Comparison of ENCODE assay signal across 10 cellular contexts in the genomic region with DNA sequence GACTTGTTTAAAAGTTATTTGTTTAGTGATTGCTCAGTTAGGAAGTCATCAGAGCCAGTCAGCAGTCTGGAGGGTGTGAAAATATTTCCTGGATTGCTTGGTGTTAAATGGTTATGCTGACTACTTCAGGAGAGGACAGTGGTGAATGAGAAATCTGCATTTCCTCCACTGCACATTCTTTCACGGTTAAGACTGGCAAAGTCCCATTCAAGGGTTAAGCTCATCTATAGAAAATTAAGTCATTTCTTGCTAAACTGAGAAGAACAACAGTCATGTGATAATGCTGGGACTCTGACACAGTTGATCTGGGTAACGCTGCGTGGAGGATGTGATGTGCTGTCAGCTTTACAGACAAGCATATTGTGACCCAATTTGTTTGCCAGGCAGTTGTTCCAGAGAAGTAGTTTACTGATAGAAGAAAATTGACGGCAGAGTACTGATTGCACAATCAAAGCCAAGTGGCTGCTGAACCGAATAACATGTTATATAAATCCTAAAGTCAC.
DNase-seq lines count a peak whose midpoint lies in the region; ATAC-seq, FAIRE-seq and TF ChIP-seq lines count a peak whose summit lies in the region.
"Had no signal": no experiment of that assay in that cellular context is flagged by ENCODE, and none has a peak within 500 bp of the region (broad histone marks: within the 10 kb centered on the region; RNA-seq: fewer than 3 reads in every experiment).

No MANE protein-coding gene starts in this region.

- H3K4me1 ChIP-seq in H1 (replicated peaks in 1 of 4; ENCODE audit: control insufficient read depth in 3 of 4, insufficient read depth in 4 of 4, low read length in 3 of 4) (no peaks in the 10 kb centered on the region; a peak in 1 of 7 replicates), vagina (peaks cover 22% of the 10 kb centered on the region)

- intact Hi-C loops in vagina (cut with DNase I), result no loop called here

- H3K4me2 ChIP-seq in H1 (ENCODE audit: insufficient read depth in 1 of 2, low read depth in 2 of 2, low read length in 2 of 2), result no peak overlapping the region
- H3K4me2 ChIP-seq: BLaER1 had no signal

- no peak overlapping the region for H4K5ac ChIP-seq in H1 (ENCODE audit: insufficient read length, low read depth, low read length)

- no peak overlapping the region for H3K4ac ChIP-seq in H1 (replicated peaks; ENCODE audit: insufficient read length, low read depth, low read length)

- no peak overlapping the region for H2BK12ac ChIP-seq in H1 (ENCODE audit: low read depth, low read length)

- H3K4me3 ChIP-seq in H1 (ENCODE audit: extremely low read depth in 1 of 4, insufficient read depth in 2 of 4, low read depth in 3 of 4, low read length in 4 of 4), result no peak overlapping the region
- no peak overlapping the region for H3K4me3 ChIP-seq in vagina
- H3K4me3 ChIP-seq: BLaER1 had no signal

- CTCF ChIA-PET in H1 (lab: Charles Lee; ENCODE audit: partially characterized antibody), result interaction anchor here (1.4 to 1.5 kb wide), 2 partner anchors 148 to 165 kb away, joined by 3 to 5 read pairs; no protein-coding TSS in a partner anchor

- no peak overlapping the region for H3K56ac ChIP-seq in H1 (replicated peaks; ENCODE audit: insufficient read length, low read depth, low read length)

- peak in 1 of 2 donors; percentile 13 for DNase-seq in activated naive CD4-positive, alpha-beta T cell treated with anti-CD3 and anti-CD28 coated beads, Interleukin-2, amount 50 U/mL, for 72 hours (ENCODE audit: low spot score in 2 of 2)
- no peak for DNase-seq in activated naive CD4-positive, alpha-beta T cell treated with Interleukin-2 at 50 U/mL for 16 hours
- no peak for DNase-seq in H1 (ENCODE audit: low read depth in 1 of 2, low spot score in 2 of 2)
- DNase-seq in lung microvascular endothelial cell (ENCODE audit: low read depth in 2 of 2), result peak; percentile 46 to 68
- DNase-seq in vagina (ENCODE audit: extremely low spot score in 2 of 2), result no peak
- no peak for DNase-seq in NCI-H526 (lab: John Stamatoyannopoulos, UW)
- DNase-seq: activated effector memory CD4-positive, alpha-beta T cell treated with Interleukin-2 at 50 U/mL for 16 hours had no signal

- H3K27me3 ChIP-seq in H1 (replicated peaks in 1 of 4; ENCODE audit: control insufficient read depth in 3 of 4, extremely low read depth in 1 of 4, insufficient read depth in 3 of 4, low read length in 3 of 4), result no peaks in the 10 kb centered on the region
- H3K27me3 ChIP-seq in vagina, result no peaks in the 10 kb centered on the region
- H3K27me3 ChIP-seq: BLaER1 had no signal

- no peak overlapping the region for H3K9ac ChIP-seq in H1 (replicated peaks in 1 of 4; ENCODE audit: extremely low read depth in 1 of 4, low read depth in 3 of 4, low read length in 3 of 4)
- H3K9ac ChIP-seq: BLaER1 had no signal

- H2BK15ac ChIP-seq in H1 (ENCODE audit: low read length), result no peak overlapping the region

- peak; percentile 59 to 85 for ATAC-seq in activated naive CD4-positive, alpha-beta T cell treated with anti-CD3 and anti-CD28 coated beads, Interleukin-2, amount 50 U/mL, for 72 hours
- no peak for ATAC-seq in GM21576 (IDR thresholded peaks at IDR 0.05; ENCODE audit: unreplicated experiment)
- ATAC-seq in HG03520 (IDR thresholded peaks at IDR 0.05; ENCODE audit: unreplicated experiment), result no peak

- WGBS in H1 (ENCODE audit: extremely low coverage in 1 of 2, insufficient coverage in 1 of 2, insufficient read length in 1 of 2, insufficient replicate concordance in 2 of 2, low coverage in 1 of 2, low lambda C conversion rate in 2 of 2, missing lambda C conversion rate in 1 of 2), 2 experiments, result 81% methylated on average over 5 of the region's 5 CpGs; no CpG with 5 or more reads in 1 of the 2 experiments

- H3K9me3 Mint-ChIP-seq in activated naive CD4-positive, alpha-beta T cell treated with anti-CD3 and anti-CD28 coated beads, Interleukin-2, amount 50 U/mL, for 72 hours, result peaks cover 0 to 6% of the 10 kb centered on the region in 2 donors

- TF ChIP-seq CTCF in H1 (IDR thresholded peaks at IDR 0.05; ENCODE audit: control extremely low read depth in 1 of 3, insufficient read depth in 1 of 3, low read depth in 1 of 3, low read length in 3 of 3) (no peak), vagina (IDR thresholded peaks at IDR 0.05) (no peak)

- H3K14ac ChIP-seq in H1 (ENCODE audit: insufficient read length), result no peak overlapping the region

- no peak overlapping the region for H4K8ac ChIP-seq in H1 (ENCODE audit: extremely low read depth, insufficient read depth, low read length)

- no peak overlapping the region for H2BK120ac ChIP-seq in H1 (replicated peaks; ENCODE audit: low read depth, low read length)

- no peak overlapping the region for H2AK5ac ChIP-seq in H1 (ENCODE audit: low read depth, low read length)

- H2AFZ ChIP-seq in H1 (ENCODE audit: low read length), result no peak overlapping the region

- TF ChIP-seq RAD21 in H1 (IDR thresholded peaks at IDR 0.05 in 1 of 2, conservative IDR thresholded peaks at IDR 0.05 in 1 of 2; ENCODE audit: low read depth in 2 of 2, low read length in 2 of 2), result no peak

- H3K79me2 ChIP-seq in H1 (ENCODE audit: control insufficient read depth in 1 of 2, insufficient read depth in 2 of 2, low read length in 2 of 2), result no peaks in the 10 kb centered on the region

- H2BK20ac ChIP-seq in H1 (ENCODE audit: low read length), result no peak overlapping the region

- no peak for TF ChIP-seq EP300 in H1 (IDR thresholded peaks at IDR 0.05; ENCODE audit: borderline replicate concordance in 1 of 2, low read depth in 2 of 2, low read length in 2 of 2)

- TF ChIP-seq POLR2A in H1 (IDR thresholded peaks at IDR 0.05; ENCODE audit: control extremely low read depth in 1 of 2, low read depth in 2 of 2, low read length in 2 of 2), result no peak
- TF ChIP-seq POLR2A in vagina (IDR thresholded peaks at IDR 0.05), result no peak

- no peaks in the 10 kb centered on the region for H3K36me3 Mint-ChIP-seq in activated naive CD4-positive, alpha-beta T cell treated with anti-CD3 and anti-CD28 coated beads, Interleukin-2, amount 50 U/mL, for 72 hours

- H3K18ac ChIP-seq in H1 (ENCODE audit: extremely low read depth, low read length), result no peak overlapping the region

- no peak overlapping the region for H3K23ac ChIP-seq in H1 (ENCODE audit: insufficient read length)

- no peak overlapping the region for H3K27ac ChIP-seq in H1 (ENCODE audit: low read depth, low read length)
- H3K27ac ChIP-seq in vagina, result peak overlapping the region; percentile 67
- H3K27ac ChIP-seq: BLaER1 had no signal

- H3K79me1 ChIP-seq in H1 (ENCODE audit: low read depth, low read length), result no peaks in the 10 kb centered on the region

- no peak overlapping the region for H4K91ac ChIP-seq in H1 (replicated peaks; ENCODE audit: insufficient read length, low read length)

- H3K9me3 ChIP-seq in H1 (ENCODE audit: insufficient read depth in 2 of 2, low read depth in 1 of 2, low read length in 1 of 2) (no peaks in the 10 kb centered on the region), vagina (no peaks in the 10 kb centered on the region)
- H3K9me3 ChIP-seq: BLaER1 had no signal

- H2BK5ac ChIP-seq in H1 (ENCODE audit: low read depth, low read length), result no peak overlapping the region

- H3K36me3 ChIP-seq in H1 (ENCODE audit: control insufficient read depth in 2 of 4, insufficient read depth in 4 of 4, low read length in 3 of 4), result no peaks in the 10 kb centered on the region
- no peaks in the 10 kb centered on the region for H3K36me3 ChIP-seq in vagina
- H3K36me3 ChIP-seq: BLaER1 had no signal

- POLR2A ChIA-PET in H1 (lab: Charles Lee; ENCODE audit: partially characterized antibody), result no interaction called here

- H4K20me1 ChIP-seq in H1 (replicated peaks in 1 of 2; ENCODE audit: control insufficient read depth in 1 of 2, insufficient read depth in 2 of 2, low read length in 2 of 2), result no peaks in the 10 kb centered on the region
- H4K20me1 ChIP-seq: BLaER1 had no signal

- FAIRE-seq in H1 (lab: Jason Lieb, UNC), result no peak

- no peaks in the 10 kb centered on the region for H3K23me2 ChIP-seq in H1 (ENCODE audit: low read depth, low read length)

- H3K27ac Mint-ChIP-seq in activated naive CD4-positive, alpha-beta T cell treated with anti-CD3 and anti-CD28 coated beads, Interleukin-2, amount 50 U/mL, for 72 hours, result no peak overlapping the region

TF ChIP-seq in H1, 55 proteins besides CTCF, POLR2A, EP300 and RAD21:
- TF ChIP-seq GABPA (IDR thresholded peaks at IDR 0.05; ENCODE audit: borderline replicate concordance, insufficient read depth, low read length), result no peak
- peak; percentile 75 for TF ChIP-seq CEBPB (IDR thresholded peaks at IDR 0.05; ENCODE audit: low read depth, low read length)
- TF ChIP-seq TEAD4 (IDR thresholded peaks at IDR 0.05; ENCODE audit: low read depth, low read length), result no peak

Comparison
In these comparisons a context has a peak if more than half of its experiments do, and no peak if none do; other contexts are left out.
1. ATAC-seq: peak in activated naive CD4-positive, alpha-beta T cell treated with anti-CD3 and anti-CD28 coated beads, Interleukin-2, amount 50 U/mL, for 72 hours (2 of 2); none in GM21576 (single experiment) and HG03520 (single experiment).
2. DNase-seq: peak in lung microvascular endothelial cell (2 of 2); none in activated naive CD4-positive, alpha-beta T cell treated with Interleukin-2 at 50 U/mL for 16 hours (single experiment), H1 (0 of 2), vagina (0 of 2) and NCI-H526 (0 of 2).